1 cellular context compared by ENCODE assay signal in genomic region chr19:6100284-6100915, GRCh38.
TF ChIP-seq lines count a peak whose summit lies in the region.

No MANE protein-coding gene starts in this region.

TF ChIP-seq in GM23338, 12 proteins besides CTCF, POLR2A, EP300 and RAD21 (continued from another document):
- TF ChIP-seq, protein P1, sequence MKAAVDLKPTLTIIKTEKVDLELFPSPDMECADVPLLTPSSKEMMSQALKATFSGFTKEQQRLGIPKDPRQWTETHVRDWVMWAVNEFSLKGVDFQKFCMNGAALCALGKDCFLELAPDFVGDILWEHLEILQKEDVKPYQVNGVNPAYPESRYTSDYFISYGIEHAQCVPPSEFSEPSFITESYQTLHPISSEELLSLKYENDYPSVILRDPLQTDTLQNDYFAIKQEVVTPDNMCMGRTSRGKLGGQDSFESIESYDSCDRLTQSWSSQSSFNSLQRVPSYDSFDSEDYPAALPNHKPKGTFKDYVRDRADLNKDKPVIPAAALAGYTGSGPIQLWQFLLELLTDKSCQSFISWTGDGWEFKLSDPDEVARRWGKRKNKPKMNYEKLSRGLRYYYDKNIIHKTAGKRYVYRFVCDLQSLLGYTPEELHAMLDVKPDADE (IDR thresholded peaks at IDR 0.05): no peak
- TF ChIP-seq POLR2AphosphoS5 (IDR thresholded peaks at IDR 0.05; ENCODE audit: low read depth): no peak
- no peak for TF ChIP-seq JUNB (IDR thresholded peaks at IDR 0.05; ENCODE audit: unreplicated experiment)
- no peak for TF ChIP-seq ZNF114 (CRISPR knock-in tag; IDR thresholded peaks at IDR 0.05)
- TF ChIP-seq, protein P2, sequence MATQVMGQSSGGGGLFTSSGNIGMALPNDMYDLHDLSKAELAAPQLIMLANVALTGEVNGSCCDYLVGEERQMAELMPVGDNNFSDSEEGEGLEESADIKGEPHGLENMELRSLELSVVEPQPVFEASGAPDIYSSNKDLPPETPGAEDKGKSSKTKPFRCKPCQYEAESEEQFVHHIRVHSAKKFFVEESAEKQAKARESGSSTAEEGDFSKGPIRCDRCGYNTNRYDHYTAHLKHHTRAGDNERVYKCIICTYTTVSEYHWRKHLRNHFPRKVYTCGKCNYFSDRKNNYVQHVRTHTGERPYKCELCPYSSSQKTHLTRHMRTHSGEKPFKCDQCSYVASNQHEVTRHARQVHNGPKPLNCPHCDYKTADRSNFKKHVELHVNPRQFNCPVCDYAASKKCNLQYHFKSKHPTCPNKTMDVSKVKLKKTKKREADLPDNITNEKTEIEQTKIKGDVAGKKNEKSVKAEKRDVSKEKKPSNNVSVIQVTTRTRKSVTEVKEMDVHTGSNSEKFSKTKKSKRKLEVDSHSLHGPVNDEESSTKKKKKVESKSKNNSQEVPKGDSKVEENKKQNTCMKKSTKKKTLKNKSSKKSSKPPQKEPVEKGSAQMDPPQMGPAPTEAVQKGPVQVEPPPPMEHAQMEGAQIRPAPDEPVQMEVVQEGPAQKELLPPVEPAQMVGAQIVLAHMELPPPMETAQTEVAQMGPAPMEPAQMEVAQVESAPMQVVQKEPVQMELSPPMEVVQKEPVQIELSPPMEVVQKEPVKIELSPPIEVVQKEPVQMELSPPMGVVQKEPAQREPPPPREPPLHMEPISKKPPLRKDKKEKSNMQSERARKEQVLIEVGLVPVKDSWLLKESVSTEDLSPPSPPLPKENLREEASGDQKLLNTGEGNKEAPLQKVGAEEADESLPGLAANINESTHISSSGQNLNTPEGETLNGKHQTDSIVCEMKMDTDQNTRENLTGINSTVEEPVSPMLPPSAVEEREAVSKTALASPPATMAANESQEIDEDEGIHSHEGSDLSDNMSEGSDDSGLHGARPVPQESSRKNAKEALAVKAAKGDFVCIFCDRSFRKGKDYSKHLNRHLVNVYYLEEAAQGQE (IDR thresholded peaks at IDR 0.05; ENCODE audit: unreplicated experiment): no peak
- TF ChIP-seq, protein P3, sequence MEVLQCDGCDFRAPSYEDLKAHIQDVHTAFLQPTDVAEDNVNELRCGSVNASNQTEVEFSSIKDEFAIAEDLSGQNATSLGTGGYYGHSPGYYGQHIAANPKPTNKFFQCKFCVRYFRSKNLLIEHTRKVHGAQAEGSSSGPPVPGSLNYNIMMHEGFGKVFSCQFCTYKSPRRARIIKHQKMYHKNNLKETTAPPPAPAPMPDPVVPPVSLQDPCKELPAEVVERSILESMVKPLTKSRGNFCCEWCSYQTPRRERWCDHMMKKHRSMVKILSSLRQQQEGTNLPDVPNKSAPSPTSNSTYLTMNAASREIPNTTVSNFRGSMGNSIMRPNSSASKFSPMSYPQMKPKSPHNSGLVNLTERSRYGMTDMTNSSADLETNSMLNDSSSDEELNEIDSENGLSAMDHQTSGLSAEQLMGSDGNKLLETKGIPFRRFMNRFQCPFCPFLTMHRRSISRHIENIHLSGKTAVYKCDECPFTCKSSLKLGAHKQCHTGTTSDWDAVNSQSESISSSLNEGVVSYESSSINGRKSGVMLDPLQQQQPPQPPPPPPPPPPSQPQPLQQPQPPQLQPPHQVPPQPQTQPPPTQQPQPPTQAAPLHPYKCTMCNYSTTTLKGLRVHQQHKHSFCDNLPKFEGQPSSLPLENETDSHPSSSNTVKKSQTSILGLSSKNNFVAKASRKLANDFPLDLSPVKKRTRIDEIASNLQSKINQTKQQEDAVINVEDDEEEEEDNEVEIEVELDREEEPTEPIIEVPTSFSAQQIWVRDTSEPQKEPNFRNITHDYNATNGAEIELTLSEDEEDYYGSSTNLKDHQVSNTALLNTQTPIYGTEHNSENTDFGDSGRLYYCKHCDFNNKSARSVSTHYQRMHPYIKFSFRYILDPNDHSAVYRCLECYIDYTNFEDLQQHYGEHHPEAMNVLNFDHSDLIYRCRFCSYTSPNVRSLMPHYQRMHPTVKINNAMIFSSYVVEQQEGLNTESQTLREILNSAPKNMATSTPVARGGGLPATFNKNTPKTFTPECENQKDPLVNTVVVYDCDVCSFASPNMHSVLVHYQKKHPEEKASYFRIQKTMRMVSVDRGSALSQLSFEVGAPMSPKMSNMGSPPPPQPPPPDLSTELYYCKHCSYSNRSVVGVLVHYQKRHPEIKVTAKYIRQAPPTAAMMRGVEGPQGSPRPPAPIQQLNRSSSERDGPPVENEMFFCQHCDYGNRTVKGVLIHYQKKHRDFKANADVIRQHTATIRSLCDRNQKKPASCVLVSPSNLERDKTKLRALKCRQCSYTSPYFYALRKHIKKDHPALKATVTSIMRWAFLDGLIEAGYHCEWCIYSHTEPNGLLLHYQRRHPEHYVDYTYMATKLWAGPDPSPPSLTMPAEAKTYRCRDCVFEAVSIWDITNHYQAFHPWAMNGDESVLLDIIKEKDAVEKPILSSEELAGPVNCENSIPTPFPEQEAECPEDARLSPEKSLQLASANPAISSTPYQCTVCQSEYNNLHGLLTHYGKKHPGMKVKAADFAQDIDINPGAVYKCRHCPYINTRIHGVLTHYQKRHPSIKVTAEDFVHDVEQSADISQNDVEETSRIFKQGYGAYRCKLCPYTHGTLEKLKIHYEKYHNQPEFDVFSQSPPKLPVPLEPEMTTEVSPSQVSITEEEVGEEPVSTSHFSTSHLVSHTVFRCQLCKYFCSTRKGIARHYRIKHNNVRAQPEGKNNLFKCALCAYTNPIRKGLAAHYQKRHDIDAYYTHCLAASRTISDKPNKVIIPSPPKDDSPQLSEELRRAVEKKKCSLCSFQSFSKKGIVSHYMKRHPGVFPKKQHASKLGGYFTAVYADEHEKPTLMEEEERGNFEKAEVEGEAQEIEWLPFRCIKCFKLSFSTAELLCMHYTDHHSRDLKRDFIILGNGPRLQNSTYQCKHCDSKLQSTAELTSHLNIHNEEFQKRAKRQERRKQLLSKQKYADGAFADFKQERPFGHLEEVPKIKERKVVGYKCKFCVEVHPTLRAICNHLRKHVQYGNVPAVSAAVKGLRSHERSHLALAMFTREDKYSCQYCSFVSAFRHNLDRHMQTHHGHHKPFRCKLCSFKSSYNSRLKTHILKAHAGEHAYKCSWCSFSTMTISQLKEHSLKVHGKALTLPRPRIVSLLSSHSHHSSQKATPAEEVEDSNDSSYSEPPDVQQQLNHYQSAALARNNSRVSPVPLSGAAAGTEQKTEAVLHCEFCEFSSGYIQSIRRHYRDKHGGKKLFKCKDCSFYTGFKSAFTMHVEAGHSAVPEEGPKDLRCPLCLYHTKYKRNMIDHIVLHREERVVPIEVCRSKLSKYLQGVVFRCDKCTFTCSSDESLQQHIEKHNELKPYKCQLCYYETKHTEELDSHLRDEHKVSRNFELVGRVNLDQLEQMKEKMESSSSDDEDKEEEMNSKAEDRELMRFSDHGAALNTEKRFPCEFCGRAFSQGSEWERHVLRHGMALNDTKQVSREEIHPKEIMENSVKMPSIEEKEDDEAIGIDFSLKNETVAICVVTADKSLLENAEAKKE (CRISPR knock-in tag; IDR thresholded peaks at IDR 0.05): no peak
- TF ChIP-seq STAT1 (IDR thresholded peaks at IDR 0.05; ENCODE audit: unreplicated experiment): no peak
- no peak for TF ChIP-seq NANOG (IDR thresholded peaks at IDR 0.05; ENCODE audit: borderline replicate concordance)
- TF ChIP-seq EZH2phosphoT487 (IDR thresholded peaks at IDR 0.05; ENCODE audit: unreplicated experiment): no peak
- no peak for TF ChIP-seq ZNF331 (CRISPR knock-in tag; IDR thresholded peaks at IDR 0.05; ENCODE audit: low read depth)
- no peak for TF ChIP-seq EZH2 (IDR thresholded peaks at IDR 0.05; ENCODE audit: low read depth, unreplicated experiment)
TF ChIP-seq in GM23338: peak in this region for 0.
